20 cellular contexts compared by ENCODE assay signal in the genomic region with DNA sequence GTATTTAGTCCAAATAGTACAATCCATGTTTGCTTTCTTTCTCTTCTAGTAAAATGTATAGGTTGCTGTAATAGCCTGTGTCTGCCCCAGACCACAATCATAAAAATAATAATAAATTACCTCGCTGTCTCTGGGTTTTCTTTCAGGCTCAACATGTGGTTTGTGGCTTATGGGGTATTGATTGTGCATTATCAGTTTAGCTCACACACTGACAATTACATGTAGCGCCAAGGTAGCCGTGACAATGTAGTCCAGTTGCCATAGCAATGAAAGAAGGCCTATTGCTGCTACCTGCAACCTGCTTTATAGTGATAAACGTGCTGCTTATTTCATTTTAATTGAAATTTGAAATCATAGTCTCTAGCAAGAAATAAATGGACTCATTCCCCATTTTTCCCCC.
DNase-seq lines count a peak whose midpoint lies in the region; ATAC-seq and TF ChIP-seq lines count a peak whose summit lies in the region.
"Had no signal": no experiment of that assay in that cellular context is flagged by ENCODE, and none has a peak within 500 bp of the region (broad histone marks: within the 10 kb centered on the region; RNA-seq: fewer than 3 reads in every experiment).

No MANE protein-coding gene starts in this region.

- H3K4me3 ChIP-seq in gastroesophageal sphincter: no peak overlapping the region
- H3K4me3 ChIP-seq: BLaER1, GM23248 had no signal

- no peaks in the 10 kb centered on the region for H3K36me3 ChIP-seq in gastroesophageal sphincter
- H3K36me3 ChIP-seq: BLaER1 had no signal

- no peaks in the 10 kb centered on the region for H3K27me3 ChIP-seq in gastroesophageal sphincter
- H3K27me3 ChIP-seq: BLaER1 had no signal

- no peak overlapping the region for H3K27ac ChIP-seq in gastroesophageal sphincter
- H3K27ac ChIP-seq: 22Rv1, BLaER1, C4-2B, GM23248 had no signal

- H3K9me3 ChIP-seq in gastroesophageal sphincter: no peaks in the 10 kb centered on the region
- H3K9me3 ChIP-seq: BLaER1 had no signal

- no peak for TF ChIP-seq EP300 in gastroesophageal sphincter (IDR thresholded peaks at IDR 0.05)

- ATAC-seq in gastroesophageal sphincter: no peak
- no peak for ATAC-seq in HG03460 (IDR thresholded peaks at IDR 0.05; ENCODE audit: unreplicated experiment)
- ATAC-seq: CD8-positive, alpha-beta T cell had no signal

- peaks cover 0 to 10% (median 0%) of the 10 kb centered on the region in 3 donors for H3K4me1 ChIP-seq in gastroesophageal sphincter
- H3K4me1 ChIP-seq: BLaER1 had no signal

- no peak for TF ChIP-seq CTCF in gastroesophageal sphincter (IDR thresholded peaks at IDR 0.05)

- DNase-seq in NCI-H1417 (lab: John Stamatoyannopoulos, UW) (peak in 2 of 3 experiments; percentile 5 to 65), NCI-H1417 treated with DMSO at 0.1 percent for 48 hours (lab: John Stamatoyannopoulos, UW) (no peak), NCI-H2227 (lab: John Stamatoyannopoulos, UW; ENCODE audit: unreplicated experiment) (peak; percentile 1), NCI-H2227 treated with DMSO at 0.1 percent for 48 hours (lab: John Stamatoyannopoulos, UW) (no peak), COLO668 (lab: John Stamatoyannopoulos, UW; ENCODE audit: unreplicated experiment) (peak; percentile 20), NCI-H1930 (lab: John Stamatoyannopoulos, UW) (peak; percentile 13 to 49)
- DNase-seq: Calu3; CD4-positive, CD25-positive, alpha-beta regulatory T cell; CD8-positive, alpha-beta T cell; DMS53; DMS79 treated with DMSO at 0.1 percent for 48 hours; GF-D8; GM23248; H7; HCEC 1CT had no signal

- WGBS in gastroesophageal sphincter (ENCODE audit: low coverage in 1 of 2), 2 donors: 78 to 96% methylated on average over 3 to 4 of the region's 4 CpGs

- no peak for TF ChIP-seq POLR2A in gastroesophageal sphincter (IDR thresholded peaks at IDR 0.05)

Comparison
In these comparisons a context has a peak if more than half of its experiments do, and no peak if none do; other contexts are left out.
1. DNase-seq: peak in NCI-H1417 (2 of 3), NCI-H2227 (single experiment), COLO668 (single experiment) and NCI-H1930 (2 of 2); none in NCI-H1417 treated with DMSO at 0.1 percent for 48 hours (single experiment) and NCI-H2227 treated with DMSO at 0.1 percent for 48 hours (single experiment).